In the genomic region with DNA sequence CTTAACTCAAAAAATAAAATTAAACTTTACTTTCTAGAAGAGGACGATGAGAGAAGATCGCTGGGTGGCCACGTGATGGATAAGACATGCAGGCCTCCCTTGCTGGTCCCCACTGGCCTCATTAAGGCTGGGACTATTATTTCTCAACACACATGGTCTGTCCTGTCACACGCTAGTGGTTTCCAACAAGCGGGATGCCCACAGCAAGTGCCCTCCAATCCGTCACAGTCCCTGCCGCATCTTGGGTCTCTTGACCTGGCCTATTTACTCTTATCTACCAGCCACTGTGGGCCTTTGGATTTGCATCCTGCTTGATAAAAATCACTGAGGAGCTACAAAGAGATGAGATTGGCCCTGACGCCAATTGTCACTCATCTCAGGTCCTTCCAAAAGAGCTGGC, we compare ENCODE assay signal across 10 cellular contexts. TPM values are rescaled to one million over a fixed set of nuclear protein-coding genes. Genes with fewer than 3 reads are reported as not detected.
A peak's percentile ranks its signal among the peaks of the same experiment; 100 is the strongest.
DNase-seq lines count a peak whose midpoint lies in the region; ATAC-seq, FAIRE-seq and TF ChIP-seq lines count a peak whose summit lies in the region.
"Had no signal": no experiment of that assay in that cellular context is flagged by ENCODE, and none has a peak within 500 bp of the region (broad histone marks: within the 10 kb centered on the region; RNA-seq: fewer than 3 reads in every experiment).

No MANE protein-coding gene starts in this region.

- ATAC-seq in right cardiac atrium (no peak), GM21717 (IDR thresholded peaks at IDR 0.05; ENCODE audit: unreplicated experiment) (no peak)

- peak overlapping the region; percentile 74 for H3K27ac ChIP-seq in right cardiac atrium (ENCODE audit: low read length)
- peak overlapping the region; percentile 66 for H3K27ac ChIP-seq in neutrophil

- peaks cover 89% of the 10 kb centered on the region for H3K4me1 Mint-ChIP-seq in chondrocyte (ENCODE audit: low read depth)

- H3K9me3 Mint-ChIP-seq in chondrocyte (ENCODE audit: low read depth), result no peaks in the 10 kb centered on the region

- intact Hi-C loops in right cardiac atrium (cut with DNase I), result no loop called here
- intact Hi-C loops in cardiac septum (cut with DNase I), result no loop called here

- peak in 1 of 3 donors; percentile 23 for DNase-seq in right cardiac atrium
- DNase-seq in cardiac septum (ENCODE audit: low spot score), result no peak
- no peak for DNase-seq in chondrocyte (ENCODE audit: low spot score)
- DNase-seq in NCI-H69 (lab: John Stamatoyannopoulos, UW), result no peak
- DNase-seq in urothelium cell line (ENCODE audit: low spot score), result no peak
- no peak for DNase-seq in MV-4-11 (lab: John Stamatoyannopoulos, UW)
- DNase-seq: GOT3 had no signal

- no peaks in the 10 kb centered on the region for H3K36me3 Mint-ChIP-seq in chondrocyte (ENCODE audit: low read depth)

- H3K36me3 ChIP-seq in neutrophil, result peaks cover 4% of the 10 kb centered on the region

- WGBS in right cardiac atrium, result 66% methylated on average over 8 of the region's 8 CpGs

- H3K27me3 ChIP-seq in right cardiac atrium (ENCODE audit: control insufficient read depth, insufficient read depth), result no peaks in the 10 kb centered on the region
- no peaks in the 10 kb centered on the region for H3K27me3 ChIP-seq in neutrophil

- H3K9me3 ChIP-seq in right cardiac atrium (ENCODE audit: control insufficient read depth, low read length), result no peaks in the 10 kb centered on the region
- H3K9me3 ChIP-seq in neutrophil, result no peaks in the 10 kb centered on the region

- TF ChIP-seq CTCF in chondrocyte (IDR thresholded peaks at IDR 0.05) (no peak), neutrophil (IDR thresholded peaks at IDR 0.05) (no peak)

- peaks cover 51% of the 10 kb centered on the region for H3K4me1 ChIP-seq in right cardiac atrium (ENCODE audit: control insufficient read depth, insufficient read depth, low read length)
- peaks cover 58 to 65% of the 10 kb centered on the region in 2 experiments for H3K4me1 ChIP-seq in neutrophil (ENCODE audit: control insufficient read depth in 1 of 2, insufficient read depth in 1 of 2, low read depth in 1 of 2, low read length in 1 of 2)

- H3K27me3 Mint-ChIP-seq in chondrocyte (ENCODE audit: low read depth), result no peaks in the 10 kb centered on the region

- peak overlapping the region; percentile 61 for H3K27ac Mint-ChIP-seq in chondrocyte (ENCODE audit: unreplicated experiment)

- no peak overlapping the region for H3K4me3 Mint-ChIP-seq in chondrocyte (ENCODE audit: unreplicated experiment)

- H3K4me3 ChIP-seq in right cardiac atrium (ENCODE audit: low read length) (no peak overlapping the region), neutrophil (ENCODE audit: low read depth in 1 of 2, low read length in 1 of 2) (no peak overlapping the region)

- no peak for FAIRE-seq in urothelium cell line (lab: Jason Lieb, UNC)
- FAIRE-seq: endothelial cell of umbilical vein had no signal

RNA-seq across cellular contexts. Expression of a gene that starts 30.0 kb away (rescaled TPM):
- 100 to 1,000 TPM; 226 to 255 (median 232) TPM for total RNA-seq in right cardiac atrium
- polyA plus RNA-seq in right cardiac atrium, result 228 TPM
- total RNA-seq in cardiac septum, result 213 TPM
- 285 to 353 TPM (median 352 TPM) in 3 replicates for total RNA-seq in chondrocyte
